In genomic region chr12:53251477-53252348, GRCh38 we compare ENCODE assay signal across 8 cellular contexts. TPM values are rescaled to one million over a fixed set of nuclear protein-coding genes. Genes with fewer than 3 reads are reported as not detected.
A peak's percentile ranks its signal among the peaks of the same experiment; 100 is the strongest.
DNase-seq lines count a peak whose midpoint lies in the region; ATAC-seq and TF ChIP-seq lines count a peak whose summit lies in the region.

No MANE protein-coding gene starts in this region.

- H3K27ac ChIP-seq in OCI-LY1 (ENCODE audit: low read depth, low read length, poor library complexity, severe bottlenecking) (no peak overlapping the region), esophagus muscularis mucosa (replicated peaks in 1 of 4) (peak overlapping the region; percentile 88 to 93 (median 91))

- no peak for TF ChIP-seq EP300 in esophagus muscularis mucosa (IDR thresholded peaks at IDR 0.05)

- H3K4me1 Mint-ChIP-seq in activated T-cell treated with anti-CD3 and anti-CD28 coated beads, Interleukin-2, amount 50 U/mL, for 4 hours (ENCODE audit: low read depth) = peaks cover 44% of the 10 kb centered on the region

- TF ChIP-seq CTCF in OCI-LY1 (IDR thresholded peaks at IDR 0.05; ENCODE audit: low read length) (peak; percentile 59), esophagus muscularis mucosa (IDR thresholded peaks at IDR 0.05) (peak; percentile 43 to 55 (median 43))

- no peaks in the 10 kb centered on the region; the same call in 1 of the 2 replicates for H3K27me3 ChIP-seq in OCI-LY1 (ENCODE audit: insufficient read depth, low read length)
- H3K27me3 ChIP-seq in esophagus muscularis mucosa = no peaks in the 10 kb centered on the region

- no peaks in the 10 kb centered on the region for H3K9me3 ChIP-seq in OCI-LY1 (ENCODE audit: low read length)
- no peaks in the 10 kb centered on the region for H3K9me3 ChIP-seq in esophagus muscularis mucosa

- TF ChIP-seq POLR2A in esophagus muscularis mucosa (IDR thresholded peaks at IDR 0.05; ENCODE audit: low read depth) = no peak

- intact Hi-C loops in esophagus muscularis mucosa (cut with DNase I) = loop anchor here (2.0 kb wide), 1 partner anchor 33 kb away; no protein-coding TSS in a partner anchor

- H3K4me2 ChIP-seq in OCI-LY1 (ENCODE audit: low read length) = peak overlapping the region; percentile 99

- peak overlapping the region; percentile 97 for H3K4me3 Mint-ChIP-seq in activated T-cell treated with anti-CD3 and anti-CD28 coated beads, Interleukin-2, amount 50 U/mL, for 4 hours

- no peaks in the 10 kb centered on the region for H3K9me2 ChIP-seq in OCI-LY1 (ENCODE audit: low read depth, low read length)

- WGBS in esophagus muscularis mucosa = 0% methylated on average over 7 of the region's 51 CpGs

- no peaks in the 10 kb centered on the region for H3K27me3 Mint-ChIP-seq in activated T-cell treated with anti-CD3 and anti-CD28 coated beads, Interleukin-2, amount 50 U/mL, for 4 hours (ENCODE audit: low read depth)

- H3K36me3 ChIP-seq in OCI-LY1 (ENCODE audit: insufficient read depth, low read length) = peaks cover 13% of the 10 kb centered on the region; the same call in 1 of the 2 replicates
- H3K36me3 ChIP-seq in esophagus muscularis mucosa = peaks cover 15 to 28% (median 27%) of the 10 kb centered on the region in 4 donors

- H3K79me2 ChIP-seq in OCI-LY1 (ENCODE audit: insufficient read depth, low read length) = no peaks in the 10 kb centered on the region

- in situ Hi-C loops in Caki2 (cut with HindIII; ENCODE audit: low pct_unique_long_range_greater_than_20kb, low sequenced_read_pairs) = no loop called here

- peaks cover 32% of the 10 kb centered on the region for H3K4me1 ChIP-seq in OCI-LY1 (ENCODE audit: insufficient read depth, low read length, severe bottlenecking)
- peaks cover 24 to 45% (median 36%) of the 10 kb centered on the region in 4 donors for H3K4me1 ChIP-seq in esophagus muscularis mucosa

- H3K9me3 Mint-ChIP-seq in activated T-cell treated with anti-CD3 and anti-CD28 coated beads, Interleukin-2, amount 50 U/mL, for 4 hours = no peaks in the 10 kb centered on the region

- no peaks in the 10 kb centered on the region for H4K20me1 ChIP-seq in OCI-LY1 (ENCODE audit: insufficient read depth, low read length)

- peak; percentile 81 for ATAC-seq in GM19463 (IDR thresholded peaks at IDR 0.05; ENCODE audit: unreplicated experiment)
- ATAC-seq in activated T-cell treated with anti-CD3 and anti-CD28 coated beads, Interleukin-2, amount 50 U/mL, for 4 hours = peak; percentile 92 to 94
- peak; percentile 84 for ATAC-seq in stimulated activated naive CD8-positive, alpha-beta T cell treated with anti-CD3 and anti-CD28 coated beads, Interleukin-15, Interleukin-2, amounts not matched to agents 100 U/mL and 50 U/mL, for 24 hours

- H3K9ac ChIP-seq in OCI-LY1 (ENCODE audit: low read length) = peak overlapping the region; percentile 93

- peak overlapping the region; percentile 94 for H3K4me3 ChIP-seq in OCI-LY1 (ENCODE audit: low read depth, low read length, poor library complexity, severe bottlenecking)
- peak overlapping the region; percentile 74 to 95 (median 86) for H3K4me3 ChIP-seq in esophagus muscularis mucosa

- no peaks in the 10 kb centered on the region for H3F3A ChIP-seq in OCI-LY1 (ENCODE audit: insufficient read depth, low read length)

- peak overlapping the region; percentile 6; the same call in 1 of the 2 replicates for H2AFZ ChIP-seq in OCI-LY1 (ENCODE audit: low read length)

- peak; percentile 88 for DNase-seq in Caki2 (ENCODE audit: low read depth)
- DNase-seq in HT1080 (ENCODE audit: low read depth) = peak; percentile 61
- DNase-seq in activated T-cell treated with anti-CD3 and anti-CD28 coated beads, Interleukin-2, amount 50 U/mL, for 4 hours = peak; percentile 60
- peak; percentile 96 for DNase-seq in esophagus muscularis mucosa (ENCODE audit: extremely low spot score)
- peak; percentile 83 for DNase-seq in myocyte (ENCODE audit: low read depth)
- DNase-seq in stimulated activated naive CD8-positive, alpha-beta T cell treated with anti-CD3 and anti-CD28 coated beads, Interleukin-15, Interleukin-2, amounts not matched to agents 100 U/mL and 50 U/mL, for 24 hours = peak; percentile 80

- H3K36me3 Mint-ChIP-seq in activated T-cell treated with anti-CD3 and anti-CD28 coated beads, Interleukin-2, amount 50 U/mL, for 4 hours (ENCODE audit: insufficient read depth) = peaks cover 3% of the 10 kb centered on the region

RNA-seq across cellular contexts. Expression of gene ESPL1, which starts 16.4 kb away (rescaled TPM):
- total RNA-seq in Caki2 (2014; rRNA removed; shearing (Covaris generic); ENCODE audit: low replicate concordance) = 24.6 and 36.2 TPM in 2 replicates
- 16.8 and 20.0 TPM in 2 replicates for total RNA-seq in HT1080 (2014; rRNA removed; shearing (Covaris generic))
- polyA plus RNA-seq in HT1080 (2015; cell fraction: cytosol; rRNA removed) = 10.4 and 10.7 TPM in 2 replicates
- 52.4 and 55.6 TPM in 2 replicates for polyA plus RNA-seq in HT1080 (2015; cell fraction: nucleus; rRNA removed)
- 10 to 100 TPM; 19.9 to 21.9 (median 20.0) TPM for total RNA-seq in activated T-cell treated with anti-CD3 and anti-CD28 coated beads, Interleukin-2, amount 50 U/mL, for 4 hours
- 1 to 10 TPM in 1 of 4 donors, under 1 TPM in 3; under 0.01 to 2.0 (median 0.24) TPM for total RNA-seq in esophagus muscularis mucosa
- 0.36 and 0.53 TPM in 2 replicates for total RNA-seq in myocyte
- 0.42 TPM for polyA plus RNA-seq in myocyte (2012)

RNA-seq across cellular contexts. Expression of gene RARG, which starts 19.7 kb away (rescaled TPM):
- total RNA-seq in Caki2 (2014; rRNA removed; shearing (Covaris generic); ENCODE audit: low replicate concordance) = 25.2 and 28.6 TPM in 2 replicates
- 10.8 and 17.4 TPM in 2 replicates for total RNA-seq in HT1080 (2014; rRNA removed; shearing (Covaris generic))
- polyA plus RNA-seq in HT1080 (2015; cell fraction: cytosol; rRNA removed) = 23.0 and 23.6 TPM in 2 replicates
- 24.7 and 25.6 TPM in 2 replicates for polyA plus RNA-seq in HT1080 (2015; cell fraction: nucleus; rRNA removed)
- total RNA-seq in activated T-cell treated with anti-CD3 and anti-CD28 coated beads, Interleukin-2, amount 50 U/mL, for 4 hours = 10 to 100 TPM; 34.4 to 38.4 (median 38.0) TPM
- total RNA-seq in esophagus muscularis mucosa (10 to 100 TPM; 10.3 to 26.1 (median 22.9) TPM), myocyte (15.4 and 22.7 TPM in 2 replicates)
- polyA plus RNA-seq in myocyte (2012) = 21.9 TPM

RNA-seq across cellular contexts. Expression of gene PFDN5, which starts 43.6 kb away (rescaled TPM):
- total RNA-seq in Caki2 (2014; rRNA removed; shearing (Covaris generic); ENCODE audit: low replicate concordance) = 537 and 754 TPM in 2 replicates
- 309 and 490 TPM in 2 replicates for total RNA-seq in HT1080 (2014; rRNA removed; shearing (Covaris generic))
- 365 and 406 TPM in 2 replicates for polyA plus RNA-seq in HT1080 (2015; cell fraction: cytosol; rRNA removed)
- polyA plus RNA-seq in HT1080 (2015; cell fraction: nucleus; rRNA removed) = 294 and 307 TPM in 2 replicates
- total RNA-seq in activated T-cell treated with anti-CD3 and anti-CD28 coated beads, Interleukin-2, amount 50 U/mL, for 4 hours = 100 to 1,000 TPM; 393 to 403 (median 400) TPM
- total RNA-seq in esophagus muscularis mucosa = 100 to 1,000 TPM; 446 to 812 (median 631) TPM
- 253 and 294 TPM in 2 replicates for total RNA-seq in myocyte
- 728 TPM for polyA plus RNA-seq in myocyte (2012)

RNA-seq across cellular contexts. Expression of gene ITGB7, which starts 44.7 kb away (rescaled TPM):
- 26.4 and 38.6 TPM in 2 replicates for total RNA-seq in Caki2 (2014; rRNA removed; shearing (Covaris generic); ENCODE audit: low replicate concordance)
- total RNA-seq in HT1080 (2014; rRNA removed; shearing (Covaris generic)) = not detected in 2 replicates
- not detected in 2 replicates for polyA plus RNA-seq in HT1080 (2015; cell fraction: cytosol; rRNA removed)
- 0.17 TPM in 1 of 2 replicates, not detected in the other for polyA plus RNA-seq in HT1080 (2015; cell fraction: nucleus; rRNA removed)
- 100 to 1,000 TPM in 2 of 3 donors, 10 to 100 TPM in 1; 82.1 to 140 (median 124) TPM for total RNA-seq in activated T-cell treated with anti-CD3 and anti-CD28 coated beads, Interleukin-2, amount 50 U/mL, for 4 hours
- total RNA-seq in esophagus muscularis mucosa = 1 to 10 TPM; 1.1 to 1.8 (median 1.4) TPM
- total RNA-seq in myocyte = 0.16 and 0.32 TPM in 2 replicates
- 0.10 TPM for polyA plus RNA-seq in myocyte (2012)

RNA-seq across cellular contexts. Expression of gene MYG1, which starts 47.8 kb away (rescaled TPM):
- 88.8 and 89.8 TPM in 2 replicates for total RNA-seq in Caki2 (2014; rRNA removed; shearing (Covaris generic); ENCODE audit: low replicate concordance)
- total RNA-seq in HT1080 (2014; rRNA removed; shearing (Covaris generic)) = 108 and 119 TPM in 2 replicates
- 85.4 and 100 TPM in 2 replicates for polyA plus RNA-seq in HT1080 (2015; cell fraction: cytosol; rRNA removed)
- 66.9 and 74.9 TPM in 2 replicates for polyA plus RNA-seq in HT1080 (2015; cell fraction: nucleus; rRNA removed)
- 100 to 1,000 TPM; 121 to 149 (median 128) TPM for total RNA-seq in activated T-cell treated with anti-CD3 and anti-CD28 coated beads, Interleukin-2, amount 50 U/mL, for 4 hours
- total RNA-seq in esophagus muscularis mucosa (10 to 100 TPM; 41.6 to 63.0 (median 46.2) TPM), myocyte (40.9 and 42.8 TPM in 2 replicates)
- 59.8 TPM for polyA plus RNA-seq in myocyte (2012)
